8 cellular contexts compared by ENCODE assay signal in the genomic region with DNA sequence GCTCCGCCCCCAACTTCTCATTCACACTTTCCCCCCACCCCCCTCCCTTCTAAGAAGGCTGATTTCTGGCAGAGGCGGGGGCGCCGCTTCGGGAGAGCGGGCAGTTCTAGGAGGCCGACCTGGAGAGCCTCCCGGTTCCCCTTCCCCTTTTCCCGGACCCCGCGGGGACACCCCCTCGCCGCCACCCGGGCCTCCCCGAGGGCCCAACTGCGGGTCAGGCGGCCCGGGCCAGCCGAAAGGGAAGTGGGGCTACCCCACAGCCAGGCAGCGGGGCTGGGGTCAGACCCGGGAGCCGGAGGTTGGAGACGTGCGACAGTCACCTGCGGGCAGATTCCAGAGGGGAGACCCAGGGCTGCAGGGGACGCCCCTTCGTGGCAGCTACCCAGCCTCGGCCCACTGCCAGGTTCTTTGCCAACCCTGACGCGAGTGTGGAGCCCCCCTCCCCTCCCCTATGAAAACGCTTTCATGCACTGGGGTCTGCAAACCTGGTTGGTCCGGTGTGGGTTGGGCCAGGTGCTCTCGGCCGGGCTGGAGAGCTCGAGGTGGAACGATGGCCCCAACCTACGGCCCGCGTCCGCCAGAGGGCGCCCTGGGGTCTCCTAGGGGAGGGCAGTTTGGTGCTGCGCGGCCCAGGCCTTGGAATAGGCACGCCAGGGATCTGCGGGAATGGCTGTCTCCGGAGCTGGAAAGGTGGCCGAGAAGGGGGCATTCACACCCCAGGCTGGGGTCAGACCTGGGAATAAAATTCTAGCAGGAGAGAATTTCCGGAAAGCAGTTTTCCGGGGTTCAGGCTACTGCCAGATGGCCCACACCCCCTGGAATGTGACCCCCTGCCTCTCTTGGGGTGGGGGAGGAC. TPM values are rescaled to one million over a fixed set of nuclear protein-coding genes. Genes with fewer than 3 reads are reported as not detected.
DNase-seq lines count a peak whose midpoint lies in the region; ATAC-seq and TF ChIP-seq lines count a peak whose summit lies in the region.

No MANE protein-coding gene starts in this region.

- peaks cover 24% of the 10 kb centered on the region for H3K4me1 ChIP-seq in OCI-LY7 (ENCODE audit: insufficient read depth, low read length, poor library complexity, severe bottlenecking)
- peaks cover 14 to 16% of the 10 kb centered on the region in 2 donors for H3K4me1 ChIP-seq in mucosa of rectum (ENCODE audit: control insufficient read depth in 2 of 2, insufficient read depth in 2 of 2, low read length in 2 of 2)

- CTCF ChIA-PET in OCI-LY7 (lab: Charles Lee; ENCODE audit: unreplicated experiment), result interaction anchor here (0.6 kb wide), 1 partner anchor 21 kb away, joined by 3 read pairs; no protein-coding TSS in a partner anchor

- peak overlapping the region; percentile 48 for H3K4me2 ChIP-seq in OCI-LY7 (ENCODE audit: low read length)

- POLR2A ChIA-PET in OCI-LY7 (lab: Charles Lee), result no interaction called here

- no peak for DNase-seq in AG09319 (ENCODE audit: extremely low read depth, low read depth)
- DNase-seq in OCI-LY7 (ENCODE audit: low spot score), result peak; percentile 87
- DNase-seq in activated T-cell treated with anti-CD3 and anti-CD28 coated beads, Interleukin-2, amount 50 U/mL, for 1 hour, result peak; percentile 90
- peak; percentile 80 to 91 for DNase-seq in erythroblast (lab: John Stamatoyannopoulos, UW)
- peak; percentile 89 for DNase-seq in stimulated activated CD8-positive, alpha-beta memory T cell treated with anti-CD3 and anti-CD28 coated beads, Interleukin-4, amount 100 ng/mL, for 24 hours (ENCODE audit: low read depth)

- no peaks in the 10 kb centered on the region for H3K9me2 ChIP-seq in OCI-LY7 (ENCODE audit: insufficient read depth, low read length)

- H3K4me3 ChIP-seq in OCI-LY7 (ENCODE audit: low read depth, low read length, poor library complexity, severe bottlenecking) (no peak overlapping the region), mucosa of rectum (ENCODE audit: low read length in 2 of 2) (peak overlapping the region; percentile 60 to 74)

- peaks cover 0 to 2% of the 10 kb centered on the region in 2 donors for H3K27me3 ChIP-seq in mucosa of rectum (ENCODE audit: control insufficient read depth in 2 of 2, insufficient read depth in 2 of 2, low read length in 2 of 2)

- H3K36me3 ChIP-seq in OCI-LY7 (ENCODE audit: insufficient read depth, low read length), result no peaks in the 10 kb centered on the region
- peaks cover 3% of the 10 kb centered on the region in 2 donors for H3K36me3 ChIP-seq in mucosa of rectum (ENCODE audit: control insufficient read depth in 2 of 2, insufficient read depth in 2 of 2, low read length in 2 of 2)

- no peaks in the 10 kb centered on the region for H3K79me2 ChIP-seq in OCI-LY7 (ENCODE audit: insufficient read depth, low read depth, low read length)

- TF ChIP-seq CTCF in AG09319 (IDR thresholded peaks at IDR 0.05; ENCODE audit: low read depth, low read length) (peak; percentile 94), OCI-LY7 (conservative IDR thresholded peaks at IDR 0.05; ENCODE audit: low read length) (peak; percentile 99)

- H3K9me3 ChIP-seq in OCI-LY7 (ENCODE audit: low read length), result no peaks in the 10 kb centered on the region
- no peaks in the 10 kb centered on the region for H3K9me3 ChIP-seq in mucosa of rectum (ENCODE audit: control insufficient read depth in 2 of 2, low read length in 2 of 2)

- peaks cover 25% of the 10 kb centered on the region for H3K27me3 Mint-ChIP-seq in IgD-negative memory B cell

- no peak for TF ChIP-seq POLR2A in erythroblast (IDR thresholded peaks at IDR 0.05; ENCODE audit: low read length)

- intact Hi-C loops in OCI-LY7 (cut with micrococcal nuclease; ENCODE audit: unreplicated experiment), result loop anchor here (1.0 to 10.0 kb wide), 2 partner anchors 62 to 344 kb away; no protein-coding TSS in a partner anchor

- peak overlapping the region; percentile 60 to 66 for H3K9ac ChIP-seq in mucosa of rectum (ENCODE audit: low read depth in 1 of 2, low read length in 2 of 2)

- no peaks in the 10 kb centered on the region for H3K9me3 Mint-ChIP-seq in IgD-negative memory B cell

- no peaks in the 10 kb centered on the region for H4K20me1 ChIP-seq in OCI-LY7 (ENCODE audit: insufficient read depth, low read length)

- no peak overlapping the region for H2AFZ ChIP-seq in OCI-LY7 (ENCODE audit: low read length)

- peak overlapping the region in 2 of 3 donors; percentile 67 to 96 for H3K27ac Mint-ChIP-seq in IgD-negative memory B cell

- H3K27ac ChIP-seq in OCI-LY7 (ENCODE audit: low read depth, low read length, poor library complexity, severe bottlenecking), result no peak overlapping the region
- H3K27ac ChIP-seq in mucosa of rectum (ENCODE audit: low read depth in 2 of 2, low read length in 2 of 2), result peak overlapping the region; percentile 79 to 84

- peaks cover 13 to 24% (median 22%) of the 10 kb centered on the region in 3 donors for H3K4me1 Mint-ChIP-seq in IgD-negative memory B cell

- no peaks in the 10 kb centered on the region for H3K36me3 Mint-ChIP-seq in IgD-negative memory B cell

- no TSS peak for BruUV-seq in OCI-LY7 (replicated peaks; lab: Mats Ljungman, UMichigan)

- peak overlapping the region; percentile 81 to 95 (median 91) for H3K4me3 Mint-ChIP-seq in IgD-negative memory B cell

- ATAC-seq in GM19351 (IDR thresholded peaks at IDR 0.05; ENCODE audit: unreplicated experiment), result peak; percentile 16

RNA-seq across cellular contexts. Expression of a gene that starts 0.7 kb away (rescaled TPM):
- polyA plus RNA-seq in IgD-negative memory B cell, result 17.3 TPM
- total RNA-seq in OCI-LY7 (2014; rRNA removed; shearing (Covaris generic)), result not detected in 2 replicates
- not detected in 2 replicates for total RNA-seq in OCI-LY7 (2022)

RNA-seq across cellular contexts. Expression of a gene that starts 17.9 kb away (rescaled TPM):
- 49.7 TPM for polyA plus RNA-seq in IgD-negative memory B cell
- 59.6 and 67.3 TPM in 2 replicates for total RNA-seq in OCI-LY7 (2014; rRNA removed; shearing (Covaris generic))
- 61.3 and 68.2 TPM in 2 replicates for total RNA-seq in OCI-LY7 (2022)
